21 cellular contexts compared by ENCODE assay signal in the genomic region with DNA sequence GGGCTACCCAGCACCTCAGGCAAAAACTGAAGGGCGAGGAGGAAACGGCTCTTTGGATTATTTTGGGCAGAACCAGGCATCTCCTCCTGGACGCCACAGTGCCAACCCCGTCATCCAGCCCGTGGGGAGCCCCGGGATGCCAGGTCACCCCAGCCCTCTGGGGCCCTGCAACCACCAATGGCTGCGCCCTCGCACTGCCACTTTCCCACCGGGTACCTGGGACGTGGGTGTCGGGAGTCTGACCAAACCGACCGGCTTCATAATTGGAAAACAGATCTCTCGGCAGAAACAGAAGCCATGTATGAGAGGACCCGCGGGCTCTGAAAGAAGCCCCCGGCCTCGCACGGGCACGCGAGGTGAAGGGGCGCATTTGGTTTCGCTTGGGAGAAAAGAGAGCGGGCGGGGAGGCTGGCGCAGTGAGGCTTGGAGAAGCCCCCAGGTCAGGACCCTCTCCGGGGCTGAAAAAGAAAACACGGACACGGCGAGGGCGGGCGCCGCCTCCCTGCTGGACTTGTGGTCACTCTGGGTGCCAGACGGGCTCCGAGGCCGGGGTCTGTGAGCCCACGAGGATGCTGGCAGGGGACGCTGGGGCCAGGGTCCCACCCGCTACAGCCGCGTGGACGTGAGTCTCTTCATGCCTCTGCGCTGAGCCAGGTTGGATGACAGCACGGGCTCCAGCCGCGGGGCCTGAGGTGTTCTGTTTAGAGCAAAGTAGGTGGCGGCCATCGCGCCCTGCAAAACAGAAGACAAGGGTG. TPM values are rescaled to one million over a fixed set of nuclear protein-coding genes. Genes with fewer than 3 reads are reported as not detected.
DNase-seq lines count a peak whose midpoint lies in the region; ATAC-seq and TF ChIP-seq lines count a peak whose summit lies in the region.
"Had no signal": no experiment of that assay in that cellular context is flagged by ENCODE, and none has a peak within 500 bp of the region (broad histone marks: within the 10 kb centered on the region; RNA-seq: fewer than 3 reads in every experiment).

No MANE protein-coding gene starts in this region.

- 93% methylated on average over 48 to 49 of the region's 49 CpGs for WGBS in tibial nerve, 2 donors
- WGBS in psoas muscle, 3 donors = 93 to 96% (median 94%) methylated on average over 43 to 49 of the region's 49 CpGs

- TF ChIP-seq EP300 in tibial nerve (IDR thresholded peaks at IDR 0.05) = no peak

- peak overlapping the region; percentile 97 for H3K27ac Mint-ChIP-seq in activated CD4-positive, alpha-beta T cell treated with anti-CD3 and anti-CD28 coated beads, Interleukin-2, amount 10 ng/mL, durations not matched to agents 7 days and 5 days
- peak overlapping the region; percentile 94 to 97 (median 96) for H3K27ac Mint-ChIP-seq in CD4-positive, CD25-positive, alpha-beta regulatory T cell

- no peaks in the 10 kb centered on the region for H3K27me3 ChIP-seq in CD4-positive, CD25-positive, alpha-beta regulatory T cell (ENCODE audit: control insufficient read depth, insufficient read depth, low read length)
- H3K27me3 ChIP-seq in Loucy (ENCODE audit: insufficient read depth, low read length, poor library complexity, severe bottlenecking) = no peaks in the 10 kb centered on the region
- H3K27me3 ChIP-seq in effector memory CD4-positive, alpha-beta T cell (replicated peaks; ENCODE audit: control insufficient read depth, insufficient read depth, low read length, poor library complexity, severe bottlenecking) = no peaks in the 10 kb centered on the region
- H3K27me3 ChIP-seq in tibial nerve = no peaks in the 10 kb centered on the region
- no peaks in the 10 kb centered on the region for H3K27me3 ChIP-seq in psoas muscle (ENCODE audit: insufficient read depth in 3 of 3, low read length in 2 of 3)
- H3K27me3 ChIP-seq: body of pancreas, upper lobe of left lung had no signal

- peaks cover 2% of the 10 kb centered on the region for H3K27me3 Mint-ChIP-seq in activated CD4-positive, alpha-beta T cell treated with anti-CD3 and anti-CD28 coated beads, Interleukin-2, amount 10 ng/mL, durations not matched to agents 7 days and 5 days
- H3K27me3 Mint-ChIP-seq in CD4-positive, CD25-positive, alpha-beta regulatory T cell = peaks cover 1% of the 10 kb centered on the region

- no peak for DNase-seq in activated CD4-positive, alpha-beta T cell treated with anti-CD3 and anti-CD28 coated beads, Interleukin-2, amount 10 ng/mL, durations not matched to agents 7 days and 5 days
- DNase-seq in activated CD4-positive, alpha-beta T cell treated with anti-CD3 and anti-CD28 coated beads, Interleukin-2, amount 50 U/mL, for 1 hour = no peak
- DNase-seq in CD4-positive, CD25-positive, alpha-beta regulatory T cell = no peak
- DNase-seq in effector memory CD4-positive, alpha-beta T cell = no peak
- DNase-seq in tibial nerve (ENCODE audit: low spot score in 2 of 2) (no peak), psoas muscle (no peak), glomerular visceral epithelial cell (ENCODE audit: extremely low spot score) (no peak)
- DNase-seq: activated CD4-positive, alpha-beta T cell treated with anti-CD3 and anti-CD28 coated beads, Interleukin-2, amount 50 U/mL, for 48 hours; body of pancreas; COR-L47; GDM1; islet precursor cell; Karpas-422; stimulated activated CD4-positive, alpha-beta T cell treated with anti-CD3 and anti-CD28 coated beads, Interleukin-1b, Interleukin-23, amount 100 ng/mL, for 48 hours had no signal

- peak overlapping the region; percentile 41 for H3K4me3 ChIP-seq in CD4-positive, CD25-positive, alpha-beta regulatory T cell (ENCODE audit: low read depth, low read length)
- H3K4me3 ChIP-seq in Loucy (ENCODE audit: low read length, poor library complexity, severe bottlenecking) = peak overlapping the region; percentile 7
- H3K4me3 ChIP-seq in effector memory CD4-positive, alpha-beta T cell (ENCODE audit: insufficient read depth, low read depth, low read length, poor library complexity, severe bottlenecking) = peak overlapping the region; percentile 18
- no peak overlapping the region for H3K4me3 ChIP-seq in tibial nerve
- no peak overlapping the region for H3K4me3 ChIP-seq in psoas muscle
- H3K4me3 ChIP-seq: A549, body of pancreas, smooth muscle cell, upper lobe of left lung had no signal

- no peaks in the 10 kb centered on the region for H3F3A ChIP-seq in Loucy (ENCODE audit: low read depth)

- no peaks in the 10 kb centered on the region for H3K79me2 ChIP-seq in Loucy (ENCODE audit: insufficient read depth, low read length)

- no peak for TF ChIP-seq POLR2A in tibial nerve (IDR thresholded peaks at IDR 0.05)

- H3K4me2 ChIP-seq in Loucy (ENCODE audit: low read depth, low read length, poor library complexity, severe bottlenecking) = peak overlapping the region; percentile 46
- H3K4me2 ChIP-seq: A549, smooth muscle cell had no signal

- no peak overlapping the region for H3K9ac ChIP-seq in Loucy (ENCODE audit: low read depth, low read length, poor library complexity, severe bottlenecking)

- H3K36me3 ChIP-seq in CD4-positive, CD25-positive, alpha-beta regulatory T cell (ENCODE audit: control insufficient read depth, insufficient read depth, low read length) = no peaks in the 10 kb centered on the region
- no peaks in the 10 kb centered on the region for H3K36me3 ChIP-seq in Loucy (ENCODE audit: insufficient read depth, low read length)
- H3K36me3 ChIP-seq in effector memory CD4-positive, alpha-beta T cell (ENCODE audit: control insufficient read depth, insufficient read depth, low read length) = no peaks in the 10 kb centered on the region
- H3K36me3 ChIP-seq in tibial nerve = peaks cover 0 to 60% (median 0%) of the 10 kb centered on the region in 3 donors
- H3K36me3 ChIP-seq in psoas muscle (ENCODE audit: insufficient read depth in 1 of 2, low read depth in 1 of 2) = peaks cover 0 to 53% of the 10 kb centered on the region in 2 donors

- peak overlapping the region; percentile 65 for H3K4me3 Mint-ChIP-seq in activated CD4-positive, alpha-beta T cell treated with anti-CD3 and anti-CD28 coated beads, Interleukin-2, amount 10 ng/mL, durations not matched to agents 7 days and 5 days
- H3K4me3 Mint-ChIP-seq in CD4-positive, CD25-positive, alpha-beta regulatory T cell = peak overlapping the region; percentile 78 to 89 (median 82)

- TF ChIP-seq CTCF in Loucy (conservative IDR thresholded peaks at IDR 0.05; ENCODE audit: low read length) (no peak), tibial nerve (IDR thresholded peaks at IDR 0.05) (no peak), psoas muscle (IDR thresholded peaks at IDR 0.05) (no peak)

- no peaks in the 10 kb centered on the region for H3K9me3 ChIP-seq in CD4-positive, CD25-positive, alpha-beta regulatory T cell (ENCODE audit: control insufficient read depth in 2 of 2, low read length in 2 of 2)
- H3K9me3 ChIP-seq in Loucy (ENCODE audit: insufficient read depth, low read depth, low read length) = no peaks in the 10 kb centered on the region
- no peaks in the 10 kb centered on the region for H3K9me3 ChIP-seq in effector memory CD4-positive, alpha-beta T cell (ENCODE audit: control insufficient read depth, low read length)
- no peaks in the 10 kb centered on the region for H3K9me3 ChIP-seq in tibial nerve
- no peaks in the 10 kb centered on the region for H3K9me3 ChIP-seq in psoas muscle
- H3K9me3 ChIP-seq: A549, body of pancreas, upper lobe of left lung had no signal

- CTCF ChIA-PET in activated CD4-positive, alpha-beta T cell treated with anti-CD3 and anti-CD28 coated beads, Interleukin-2, amount 10 ng/mL, durations not matched to agents 7 days and 5 days (lab: Charles Lee) = no interaction called here

- intact Hi-C loops in psoas muscle (cut with DNase I) = no loop called here

- peaks cover 65% of the 10 kb centered on the region for H3K4me1 ChIP-seq in CD4-positive, CD25-positive, alpha-beta regulatory T cell (ENCODE audit: control insufficient read depth, insufficient read depth, low read length, poor library complexity, severe bottlenecking)
- H3K4me1 ChIP-seq in Loucy (ENCODE audit: insufficient read depth, low read length, poor library complexity, severe bottlenecking) (peaks cover 75% of the 10 kb centered on the region), tibial nerve (no peaks in the 10 kb centered on the region), psoas muscle (no peaks in the 10 kb centered on the region)
- H3K4me1 ChIP-seq in effector memory CD4-positive, alpha-beta T cell (ENCODE audit: control insufficient read depth, insufficient read depth, low read length, poor library complexity, severe bottlenecking) = peaks cover 62% of the 10 kb centered on the region
- H3K4me1 ChIP-seq: A549, body of pancreas, upper lobe of left lung had no signal

- H3K36me3 Mint-ChIP-seq in activated CD4-positive, alpha-beta T cell treated with anti-CD3 and anti-CD28 coated beads, Interleukin-2, amount 10 ng/mL, durations not matched to agents 7 days and 5 days (ENCODE audit: low read depth) = peaks cover 29% of the 10 kb centered on the region
- peaks cover 14% of the 10 kb centered on the region for H3K36me3 Mint-ChIP-seq in CD4-positive, CD25-positive, alpha-beta regulatory T cell

- H4K20me1 ChIP-seq in Loucy (ENCODE audit: insufficient read depth, low read length, poor library complexity, severe bottlenecking) = no peaks in the 10 kb centered on the region

- POLR2A ChIA-PET in activated CD4-positive, alpha-beta T cell treated with anti-CD3 and anti-CD28 coated beads, Interleukin-2, amount 10 ng/mL, durations not matched to agents 7 days and 5 days (lab: Charles Lee) = interaction anchor here (0.6 kb wide), 1 partner anchor 132 kb away, joined by 3 read pairs; no protein-coding TSS in a partner anchor

- no peak for ATAC-seq in CD4-positive, CD25-positive, alpha-beta regulatory T cell (ENCODE audit: low read depth in 2 of 2)
- no peak for ATAC-seq in psoas muscle
- ATAC-seq: body of pancreas had no signal

- peaks cover 71% of the 10 kb centered on the region for H3K4me1 Mint-ChIP-seq in activated CD4-positive, alpha-beta T cell treated with anti-CD3 and anti-CD28 coated beads, Interleukin-2, amount 10 ng/mL, durations not matched to agents 7 days and 5 days
- H3K4me1 Mint-ChIP-seq in CD4-positive, CD25-positive, alpha-beta regulatory T cell = peaks cover 16 to 73% (median 56%) of the 10 kb centered on the region in 4 donors

- H2AFZ ChIP-seq in Loucy (ENCODE audit: low read length) = no peak overlapping the region

- peaks cover 22% of the 10 kb centered on the region for H3K9me3 Mint-ChIP-seq in activated CD4-positive, alpha-beta T cell treated with anti-CD3 and anti-CD28 coated beads, Interleukin-2, amount 10 ng/mL, durations not matched to agents 7 days and 5 days
- peaks cover 0 to 15% (median 2%) of the 10 kb centered on the region in 7 donors for H3K9me3 Mint-ChIP-seq in CD4-positive, CD25-positive, alpha-beta regulatory T cell

- no peaks in the 10 kb centered on the region; the same call in 1 of the 2 replicates for H3K9me2 ChIP-seq in Loucy (replicated peaks; ENCODE audit: low read depth, low read length)

- peak overlapping the region; percentile 56 for H3K27ac ChIP-seq in CD4-positive, CD25-positive, alpha-beta regulatory T cell (ENCODE audit: insufficient read depth, low read length, poor library complexity, severe bottlenecking)
- peak overlapping the region; percentile 53 for H3K27ac ChIP-seq in effector memory CD4-positive, alpha-beta T cell (ENCODE audit: insufficient read depth, low read length, poor library complexity, severe bottlenecking)
- H3K27ac ChIP-seq in tibial nerve = no peak overlapping the region
- no peak overlapping the region for H3K27ac ChIP-seq in psoas muscle
- H3K27ac ChIP-seq: A549, body of pancreas, epithelial cell of prostate, HL-60, VCaP had no signal

RNA-seq across cellular contexts. Expression of gene MPC1, which starts 29.6 kb away (rescaled TPM):
- total RNA-seq in activated CD4-positive, alpha-beta T cell treated with anti-CD3 and anti-CD28 coated beads, Interleukin-2, amount 10 ng/mL, durations not matched to agents 7 days and 5 days = 10 to 100 TPM; 27.1 to 28.3 TPM
- total RNA-seq in CD4-positive, CD25-positive, alpha-beta regulatory T cell = 25.7 TPM
- polyA plus RNA-seq in CD4-positive, CD25-positive, alpha-beta regulatory T cell = 10 to 100 TPM; 70.2 to 92.1 (median 79.2) TPM
- 10 to 100 TPM; 29.8 to 70.1 (median 53.7) TPM for total RNA-seq in tibial nerve
- total RNA-seq in psoas muscle = 100 to 1,000 TPM in 2 of 4 donors, 10 to 100 TPM in 2; 76.2 to 153 (median 108) TPM
- 100 to 1,000 TPM; 128 to 193 (median 172) TPM for polyA plus RNA-seq in psoas muscle

Comparison
In these comparisons a context has a peak if more than half of its experiments do, and no peak if none do; other contexts are left out.
1. H3K27ac ChIP-seq: peak in CD4-positive, CD25-positive, alpha-beta regulatory T cell (single experiment) and effector memory CD4-positive, alpha-beta T cell (single experiment); none in tibial nerve (0 of 4) and psoas muscle (single experiment).
2. H3K4me3 ChIP-seq: peak in CD4-positive, CD25-positive, alpha-beta regulatory T cell (single experiment), Loucy (single experiment) and effector memory CD4-positive, alpha-beta T cell (single experiment); none in tibial nerve (0 of 4) and psoas muscle (single experiment).